In the genomic region with DNA sequence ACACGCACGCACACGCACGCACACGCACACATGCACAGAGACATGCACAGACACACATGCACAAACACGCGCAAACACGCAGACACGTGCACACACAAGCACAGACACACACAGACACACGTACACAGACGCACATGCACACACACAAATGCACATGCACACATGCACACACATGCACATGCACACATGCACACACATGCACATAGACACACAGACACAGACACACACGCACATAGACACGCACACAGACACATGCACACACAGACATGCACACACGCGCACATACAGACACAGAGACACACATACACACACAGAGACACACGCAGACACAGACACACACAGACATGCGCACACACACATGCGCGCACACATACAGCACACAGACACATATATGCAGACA, we compare ENCODE assay signal across 1 cellular context.
TF ChIP-seq lines count a peak whose summit lies in the region.

No MANE protein-coding gene starts in this region.

TF ChIP-seq in GM12878, 131 proteins besides CTCF, POLR2A, EP300 and RAD21:
- TF ChIP-seq BCL3 (IDR thresholded peaks at IDR 0.05; ENCODE audit: borderline replicate concordance, insufficient read depth, low read depth, low read length, poor library complexity, severe bottlenecking) (peak; percentile 86), NFIC (IDR thresholded peaks at IDR 0.05; ENCODE audit: low read depth, low read length) (0 out of 2 replicates have a peak, but pooled peaks have one; percentile 34), EGR1 (IDR thresholded peaks at IDR 0.05; ENCODE audit: borderline replicate concordance in 1 of 2, low read depth in 2 of 2, low read length in 2 of 2) (no peak), BCL11A (IDR thresholded peaks at IDR 0.05; ENCODE audit: low read depth, low read length) (no peak), NR2C2 (IDR thresholded peaks at IDR 0.05; ENCODE audit: borderline replicate concordance, control insufficient read depth, insufficient read length, low read depth) (peak; percentile 61), TCF12 (IDR thresholded peaks at IDR 0.05; ENCODE audit: low read depth, low read length) (no peak), CEBPB (IDR thresholded peaks at IDR 0.05; ENCODE audit: borderline replicate concordance in 1 of 2, low read depth in 2 of 2, low read length in 2 of 2) (no peak), ZNF207 (IDR thresholded peaks at IDR 0.05; ENCODE audit: borderline replicate concordance) (no peak), PBX3 (IDR thresholded peaks at IDR 0.05; ENCODE audit: insufficient replicate concordance, low read depth, low read length) (peak; percentile 48)
- TF ChIP-seq, protein P1, sequence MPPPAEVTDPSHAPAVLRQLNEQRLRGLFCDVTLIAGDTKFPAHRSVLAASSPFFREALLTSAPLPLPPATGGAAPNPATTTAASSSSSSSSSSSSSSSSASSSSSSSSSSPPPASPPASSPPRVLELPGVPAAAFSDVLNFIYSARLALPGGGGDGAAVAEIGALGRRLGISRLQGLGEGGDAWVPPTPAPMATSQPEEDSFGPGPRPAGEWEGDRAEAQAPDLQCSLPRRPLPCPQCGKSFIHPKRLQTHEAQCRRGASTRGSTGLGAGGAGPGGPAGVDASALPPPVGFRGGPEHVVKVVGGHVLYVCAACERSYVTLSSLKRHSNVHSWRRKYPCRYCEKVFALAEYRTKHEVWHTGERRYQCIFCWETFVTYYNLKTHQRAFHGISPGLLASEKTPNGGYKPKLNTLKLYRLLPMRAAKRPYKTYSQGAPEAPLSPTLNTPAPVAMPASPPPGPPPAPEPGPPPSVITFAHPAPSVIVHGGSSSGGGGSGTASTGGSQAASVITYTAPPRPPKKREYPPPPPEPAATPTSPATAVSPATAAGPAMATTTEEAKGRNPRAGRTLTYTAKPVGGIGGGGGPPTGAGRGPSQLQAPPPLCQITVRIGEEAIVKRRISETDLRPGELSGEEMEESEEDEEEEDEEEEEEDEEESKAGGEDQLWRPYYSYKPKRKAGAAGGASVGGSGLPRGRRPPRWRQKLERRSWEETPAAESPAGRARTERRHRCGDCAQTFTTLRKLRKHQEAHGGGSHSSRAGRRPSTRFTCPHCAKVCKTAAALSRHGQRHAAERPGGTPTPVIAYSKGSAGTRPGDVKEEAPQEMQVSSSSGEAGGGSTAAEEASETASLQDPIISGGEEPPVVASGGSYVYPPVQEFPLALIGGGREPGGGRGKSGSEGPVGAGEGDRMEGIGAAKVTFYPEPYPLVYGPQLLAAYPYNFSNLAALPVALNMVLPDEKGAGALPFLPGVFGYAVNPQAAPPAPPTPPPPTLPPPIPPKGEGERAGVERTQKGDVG (CRISPR knock-in tag; IDR thresholded peaks at IDR 0.05), result no peak
- TF ChIP-seq, protein P2, sequence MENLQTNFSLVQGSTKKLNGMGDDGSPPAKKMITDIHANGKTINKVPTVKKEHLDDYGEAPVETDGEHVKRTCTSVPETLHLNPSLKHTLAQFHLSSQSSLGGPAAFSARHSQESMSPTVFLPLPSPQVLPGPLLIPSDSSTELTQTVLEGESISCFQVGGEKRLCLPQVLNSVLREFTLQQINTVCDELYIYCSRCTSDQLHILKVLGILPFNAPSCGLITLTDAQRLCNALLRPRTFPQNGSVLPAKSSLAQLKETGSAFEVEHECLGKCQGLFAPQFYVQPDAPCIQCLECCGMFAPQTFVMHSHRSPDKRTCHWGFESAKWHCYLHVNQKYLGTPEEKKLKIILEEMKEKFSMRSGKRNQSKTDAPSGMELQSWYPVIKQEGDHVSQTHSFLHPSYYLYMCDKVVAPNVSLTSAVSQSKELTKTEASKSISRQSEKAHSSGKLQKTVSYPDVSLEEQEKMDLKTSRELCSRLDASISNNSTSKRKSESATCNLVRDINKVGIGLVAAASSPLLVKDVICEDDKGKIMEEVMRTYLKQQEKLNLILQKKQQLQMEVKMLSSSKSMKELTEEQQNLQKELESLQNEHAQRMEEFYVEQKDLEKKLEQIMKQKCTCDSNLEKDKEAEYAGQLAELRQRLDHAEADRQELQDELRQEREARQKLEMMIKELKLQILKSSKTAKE (IDR thresholded peaks at IDR 0.05; ENCODE audit: low read depth, poor library complexity, severe bottlenecking), result no peak
